1 cellular context compared by ENCODE assay signal in the genomic region with DNA sequence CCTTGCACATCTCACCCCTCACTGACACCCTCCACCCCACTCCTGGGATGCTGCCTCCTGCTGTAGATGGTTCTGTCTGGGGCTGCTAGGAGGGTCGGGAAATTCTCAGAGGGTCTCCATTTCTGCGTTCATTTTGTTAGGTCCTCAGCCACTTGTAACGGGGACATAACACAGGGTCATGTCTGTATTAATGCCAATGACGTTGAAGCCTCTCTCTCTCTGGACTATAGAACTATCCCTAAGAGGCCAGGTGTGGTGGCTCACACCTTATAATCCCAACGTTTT.
A peak's percentile ranks its signal among the peaks of the same experiment; 100 is the strongest.
TF ChIP-seq lines count a peak whose summit lies in the region.

No MANE protein-coding gene starts in this region.

TF ChIP-seq in HepG2, 621 proteins besides CTCF, POLR2A, EP300 and RAD21:
- no peak for TF ChIP-seq GATA4 (IDR thresholded peaks at IDR 0.05; ENCODE audit: borderline replicate concordance, low read depth)
- no peak for TF ChIP-seq MAZ (IDR thresholded peaks at IDR 0.05; ENCODE audit: borderline replicate concordance, low read depth, low read length)
- TF ChIP-seq MAZ (CRISPR knock-in tag; IDR thresholded peaks at IDR 0.05; ENCODE audit: low read depth), result no peak
- TF ChIP-seq RBFOX2 (IDR thresholded peaks at IDR 0.05; ENCODE audit: low read depth, low read length), result peak; percentile 4; the same call in 1 of the 2 replicates
- TF ChIP-seq, protein P1, sequence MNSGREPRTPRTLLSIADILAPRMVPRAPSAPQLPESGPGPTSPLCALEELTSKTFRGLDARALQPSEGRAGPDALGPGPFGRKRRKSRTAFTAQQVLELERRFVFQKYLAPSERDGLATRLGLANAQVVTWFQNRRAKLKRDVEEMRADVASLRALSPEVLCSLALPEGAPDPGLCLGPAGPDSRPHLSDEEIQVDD (CRISPR knock-in tag; IDR thresholded peaks at IDR 0.05; ENCODE audit: borderline replicate concordance), result no peak
- TF ChIP-seq ZMYM4 (CRISPR knock-in tag; IDR thresholded peaks at IDR 0.05), result peak; percentile 5; the same call in 1 of the 2 replicates
- no peak for TF ChIP-seq ARID2 (CRISPR knock-in tag; IDR thresholded peaks at IDR 0.05; ENCODE audit: borderline replicate concordance)
- TF ChIP-seq CENPX (CRISPR knock-in tag; IDR thresholded peaks at IDR 0.05), result no peak
- TF ChIP-seq NCOA1 (CRISPR knock-in tag; IDR thresholded peaks at IDR 0.05), result peak; percentile 61; the same call in 1 of the 2 replicates
- no peak for TF ChIP-seq LCORL (IDR thresholded peaks at IDR 0.05)
- TF ChIP-seq LCORL (CRISPR knock-in tag; IDR thresholded peaks at IDR 0.05), result peak; percentile 12; the same call in 1 of the 2 replicates
- no peak for TF ChIP-seq ZNF883 (CRISPR knock-in tag; IDR thresholded peaks at IDR 0.05; ENCODE audit: not compliant biosample characterization)
- TF ChIP-seq, protein P2, sequence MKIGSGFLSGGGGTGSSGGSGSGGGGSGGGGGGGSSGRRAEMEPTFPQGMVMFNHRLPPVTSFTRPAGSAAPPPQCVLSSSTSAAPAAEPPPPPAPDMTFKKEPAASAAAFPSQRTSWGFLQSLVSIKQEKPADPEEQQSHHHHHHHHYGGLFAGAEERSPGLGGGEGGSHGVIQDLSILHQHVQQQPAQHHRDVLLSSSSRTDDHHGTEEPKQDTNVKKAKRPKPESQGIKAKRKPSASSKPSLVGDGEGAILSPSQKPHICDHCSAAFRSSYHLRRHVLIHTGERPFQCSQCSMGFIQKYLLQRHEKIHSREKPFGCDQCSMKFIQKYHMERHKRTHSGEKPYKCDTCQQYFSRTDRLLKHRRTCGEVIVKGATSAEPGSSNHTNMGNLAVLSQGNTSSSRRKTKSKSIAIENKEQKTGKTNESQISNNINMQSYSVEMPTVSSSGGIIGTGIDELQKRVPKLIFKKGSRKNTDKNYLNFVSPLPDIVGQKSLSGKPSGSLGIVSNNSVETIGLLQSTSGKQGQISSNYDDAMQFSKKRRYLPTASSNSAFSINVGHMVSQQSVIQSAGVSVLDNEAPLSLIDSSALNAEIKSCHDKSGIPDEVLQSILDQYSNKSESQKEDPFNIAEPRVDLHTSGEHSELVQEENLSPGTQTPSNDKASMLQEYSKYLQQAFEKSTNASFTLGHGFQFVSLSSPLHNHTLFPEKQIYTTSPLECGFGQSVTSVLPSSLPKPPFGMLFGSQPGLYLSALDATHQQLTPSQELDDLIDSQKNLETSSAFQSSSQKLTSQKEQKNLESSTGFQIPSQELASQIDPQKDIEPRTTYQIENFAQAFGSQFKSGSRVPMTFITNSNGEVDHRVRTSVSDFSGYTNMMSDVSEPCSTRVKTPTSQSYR (CRISPR knock-in tag; IDR thresholded peaks at IDR 0.05; ENCODE audit: borderline replicate concordance), result no peak
- TF ChIP-seq, protein P3, sequence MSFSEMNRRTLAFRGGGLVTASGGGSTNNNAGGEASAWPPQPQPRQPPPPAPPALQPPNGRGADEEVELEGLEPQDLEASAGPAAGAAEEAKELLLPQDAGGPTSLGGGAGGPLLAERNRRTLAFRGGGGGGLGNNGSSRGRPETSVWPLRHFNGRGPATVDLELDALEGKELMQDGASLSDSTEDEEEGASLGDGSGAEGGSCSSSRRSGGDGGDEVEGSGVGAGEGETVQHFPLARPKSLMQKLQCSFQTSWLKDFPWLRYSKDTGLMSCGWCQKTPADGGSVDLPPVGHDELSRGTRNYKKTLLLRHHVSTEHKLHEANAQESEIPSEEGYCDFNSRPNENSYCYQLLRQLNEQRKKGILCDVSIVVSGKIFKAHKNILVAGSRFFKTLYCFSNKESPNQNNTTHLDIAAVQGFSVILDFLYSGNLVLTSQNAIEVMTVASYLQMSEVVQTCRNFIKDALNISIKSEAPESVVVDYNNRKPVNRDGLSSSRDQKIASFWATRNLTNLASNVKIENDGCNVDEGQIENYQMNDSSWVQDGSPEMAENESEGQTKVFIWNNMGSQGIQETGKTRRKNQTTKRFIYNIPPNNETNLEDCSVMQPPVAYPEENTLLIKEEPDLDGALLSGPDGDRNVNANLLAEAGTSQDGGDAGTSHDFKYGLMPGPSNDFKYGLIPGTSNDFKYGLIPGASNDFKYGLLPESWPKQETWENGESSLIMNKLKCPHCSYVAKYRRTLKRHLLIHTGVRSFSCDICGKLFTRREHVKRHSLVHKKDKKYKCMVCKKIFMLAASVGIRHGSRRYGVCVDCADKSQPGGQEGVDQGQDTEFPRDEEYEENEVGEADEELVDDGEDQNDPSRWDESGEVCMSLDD (CRISPR knock-in tag; IDR thresholded peaks at IDR 0.05; ENCODE audit: borderline replicate concordance), result 0 out of 2 replicates have a peak, but pooled peaks have one; percentile 7
- peak; percentile 12; the same call in 1 of the 2 replicates for TF ChIP-seq SSRP1 (CRISPR knock-in tag; IDR thresholded peaks at IDR 0.05)
- TF ChIP-seq, protein P4, sequence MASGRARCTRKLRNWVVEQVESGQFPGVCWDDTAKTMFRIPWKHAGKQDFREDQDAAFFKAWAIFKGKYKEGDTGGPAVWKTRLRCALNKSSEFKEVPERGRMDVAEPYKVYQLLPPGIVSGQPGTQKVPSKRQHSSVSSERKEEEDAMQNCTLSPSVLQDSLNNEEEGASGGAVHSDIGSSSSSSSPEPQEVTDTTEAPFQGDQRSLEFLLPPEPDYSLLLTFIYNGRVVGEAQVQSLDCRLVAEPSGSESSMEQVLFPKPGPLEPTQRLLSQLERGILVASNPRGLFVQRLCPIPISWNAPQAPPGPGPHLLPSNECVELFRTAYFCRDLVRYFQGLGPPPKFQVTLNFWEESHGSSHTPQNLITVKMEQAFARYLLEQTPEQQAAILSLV (CRISPR knock-in tag; IDR thresholded peaks at IDR 0.05; ENCODE audit: borderline replicate concordance), result no peak
- TF ChIP-seq ZNF263 (CRISPR knock-in tag; IDR thresholded peaks at IDR 0.05), result peak; percentile 47; the same call in 1 of the 2 replicates
- TF ChIP-seq ZNF629 (CRISPR knock-in tag; conservative IDR thresholded peaks at IDR 0.05), result no peak
- peak; percentile 57; the same call in 1 of the 2 replicates for TF ChIP-seq ZC3H4 (CRISPR knock-in tag; IDR thresholded peaks at IDR 0.05; ENCODE audit: borderline replicate concordance)
